25 cellular contexts compared by ENCODE assay signal in genomic region chr14:56884617-56885016, GRCh38.
A peak's percentile ranks its signal among the peaks of the same experiment; 100 is the strongest.
DNase-seq lines count a peak whose midpoint lies in the region; ATAC-seq, FAIRE-seq and TF ChIP-seq lines count a peak whose summit lies in the region.
"Had no signal": no experiment of that assay in that cellular context is flagged by ENCODE, and none has a peak within 500 bp of the region (broad histone marks: within the 10 kb centered on the region; RNA-seq: fewer than 3 reads in every experiment).

No MANE protein-coding gene starts in this region.

- no peak overlapping the region for H2BK12ac ChIP-seq in H1 (ENCODE audit: low read depth, low read length)

- 53% methylated on average over 6 of the region's 6 CpGs; no CpG with 5 or more reads in 1 of the 2 experiments for WGBS in H1 (ENCODE audit: extremely low coverage in 1 of 2, insufficient coverage in 1 of 2, insufficient read length in 1 of 2, insufficient replicate concordance in 2 of 2, low coverage in 1 of 2, low lambda C conversion rate in 2 of 2, missing lambda C conversion rate in 1 of 2), 2 experiments
- 43 to 54% methylated on average over 6 of the region's 6 CpGs for WGBS in body of pancreas, 2 donors

- H3K9me3 Mint-ChIP-seq in GM23338: no peaks in the 10 kb centered on the region
- H3K9me3 Mint-ChIP-seq in neural progenitor cell: no peaks in the 10 kb centered on the region
- H3K9me3 Mint-ChIP-seq: CD4-positive, alpha-beta memory T cell; IgD-negative memory B cell had no signal

- peak; percentile 66 for DNase-seq in GM23338 (ENCODE audit: low spot score)
- DNase-seq in NCI-H82 treated with DMSO at 0.1 percent for 48 hours (lab: John Stamatoyannopoulos, UW; ENCODE audit: unreplicated experiment): peak; percentile 86
- no peak for DNase-seq in H1 (ENCODE audit: low read depth in 1 of 2, low spot score in 2 of 2)
- DNase-seq in neural progenitor cell (ENCODE audit: low spot score): peak; percentile 40
- DNase-seq in left colon: no peak
- no peak for DNase-seq in anterior cingulate cortex (lab: John Stamatoyannopoulos, UW)
- no peak for DNase-seq in body of pancreas
- DNase-seq: CD4-positive, alpha-beta memory T cell; COR-L47; DMS53; GDM1; MM.1S; NCI-H1694 treated with DMSO at 0.1 percent for 48 hours; NCI-H2081; NCI-H446; NCI-H524 treated with DMSO at 0.1 percent for 48 hours; NCI-H774; PC-9; Right ventricle myocardium superior had no signal

- H4K8ac ChIP-seq in H1 (ENCODE audit: extremely low read depth, insufficient read depth, low read length): no peak overlapping the region

- no peak overlapping the region for H3K4me3 ChIP-seq in GM23338
- no peak overlapping the region for H3K4me3 ChIP-seq in H1 (ENCODE audit: extremely low read depth in 1 of 4, insufficient read depth in 2 of 4, low read depth in 3 of 4, low read length in 4 of 4)
- H3K4me3 ChIP-seq in neural progenitor cell: peak overlapping the region; percentile 16
- no peak overlapping the region for H3K4me3 ChIP-seq in body of pancreas
- H3K4me3 ChIP-seq: A549, GM12878, PC-9, SJSA1 had no signal

- H4K20me1 ChIP-seq in GM23338 (replicated peaks; ENCODE audit: insufficient read depth) (no peaks in the 10 kb centered on the region), H1 (replicated peaks in 1 of 2; ENCODE audit: control insufficient read depth in 1 of 2, insufficient read depth in 2 of 2, low read length in 2 of 2) (no peaks in the 10 kb centered on the region), neural progenitor cell (ENCODE audit: low read depth) (no peaks in the 10 kb centered on the region)

- H4K5ac ChIP-seq in H1 (ENCODE audit: insufficient read length, low read depth, low read length): no peak overlapping the region

- H3K9me2 ChIP-seq in GM23338 (ENCODE audit: insufficient read depth): no peaks in the 10 kb centered on the region

- no peak for TF ChIP-seq EP300 in H1 (IDR thresholded peaks at IDR 0.05; ENCODE audit: borderline replicate concordance in 1 of 2, low read depth in 2 of 2, low read length in 2 of 2)

- H3K27me3 ChIP-seq in GM23338 (ENCODE audit: insufficient read depth) (peaks cover 72% of the 10 kb centered on the region), H1 (replicated peaks in 1 of 4; ENCODE audit: control insufficient read depth in 3 of 4, extremely low read depth in 1 of 4, insufficient read depth in 3 of 4, low read length in 3 of 4) (no peaks in the 10 kb centered on the region; a peak in 1 of 7 replicates), neural progenitor cell (no peaks in the 10 kb centered on the region), body of pancreas (no peaks in the 10 kb centered on the region)

- H3K4me1 ChIP-seq in GM23338 (ENCODE audit: insufficient read depth): peaks cover 50% of the 10 kb centered on the region
- H3K4me1 ChIP-seq in H1 (replicated peaks in 1 of 4; ENCODE audit: control insufficient read depth in 3 of 4, insufficient read depth in 4 of 4, low read length in 3 of 4): peaks cover 0 to 23% (median 13%) of the 10 kb centered on the region in 4 experiments; a peak in 3 of 7 replicates
- H3K4me1 ChIP-seq in neural progenitor cell: peaks cover 68% of the 10 kb centered on the region
- H3K4me1 ChIP-seq in body of pancreas: no peaks in the 10 kb centered on the region
- H3K4me1 ChIP-seq: A549, SJSA1 had no signal

- no peak overlapping the region for H3K56ac ChIP-seq in H1 (replicated peaks; ENCODE audit: insufficient read length, low read depth, low read length)

- POLR2A ChIA-PET in H1 (lab: Charles Lee; ENCODE audit: partially characterized antibody): interaction anchor here (0.7 to 1.8 kb wide), 2 partner anchors 80 to 396 kb away, joined by 3 to 5 read pairs; no protein-coding TSS in a partner anchor

- no peak overlapping the region for H2AFZ ChIP-seq in GM23338
- no peak overlapping the region for H2AFZ ChIP-seq in H1 (ENCODE audit: low read length)
- peak overlapping the region; percentile 32 for H2AFZ ChIP-seq in neural progenitor cell (replicated peaks)
- H2AFZ ChIP-seq: PC-9 had no signal

- H2BK120ac ChIP-seq in H1 (replicated peaks; ENCODE audit: low read depth, low read length): no peak overlapping the region

- no peaks in the 10 kb centered on the region for H3K79me1 ChIP-seq in H1 (ENCODE audit: low read depth, low read length)

- H3K9ac ChIP-seq in H1 (replicated peaks in 1 of 4; ENCODE audit: extremely low read depth in 1 of 4, low read depth in 3 of 4, low read length in 3 of 4) (no peak overlapping the region), neural progenitor cell (no peak overlapping the region)
- H3K9ac ChIP-seq: KMS-11 had no signal

- intact Hi-C loops in left colon (cut with DNase I, micrococcal nuclease): no loop called here
- intact Hi-C loops in body of pancreas (cut with DNase I): no loop called here

- TF ChIP-seq POLR2A in H1 (IDR thresholded peaks at IDR 0.05; ENCODE audit: control extremely low read depth in 1 of 2, low read depth in 2 of 2, low read length in 2 of 2) (no peak), body of pancreas (IDR thresholded peaks at IDR 0.05) (no peak)

- no peak overlapping the region for H2BK15ac ChIP-seq in H1 (ENCODE audit: low read length)

- H3K23me2 ChIP-seq in H1 (ENCODE audit: low read depth, low read length): no peaks in the 10 kb centered on the region

- H3K4me2 ChIP-seq in GM23338 (peak overlapping the region; percentile 32; the same call in 1 of the 2 replicates), H1 (ENCODE audit: insufficient read depth in 1 of 2, low read depth in 2 of 2, low read length in 2 of 2) (no peak overlapping the region), neural progenitor cell (peak overlapping the region; percentile 74)
- H3K4me2 ChIP-seq: A549, KMS-11, PC-9 had no signal

- ATAC-seq in GM23338 (peak; percentile 28; the same call in 2 of the 3 replicates), left colon (no peak), body of pancreas (no peak)
- ATAC-seq: A549, GM12878 had no signal

- no peak overlapping the region for H2BK5ac ChIP-seq in H1 (ENCODE audit: low read depth, low read length)

- H2BK20ac ChIP-seq in H1 (ENCODE audit: low read length): no peak overlapping the region

- H3K9me3 ChIP-seq in H1 (ENCODE audit: insufficient read depth in 2 of 2, low read depth in 1 of 2, low read length in 1 of 2) (no peaks in the 10 kb centered on the region), neural progenitor cell (ENCODE audit: low read depth) (no peaks in the 10 kb centered on the region), body of pancreas (no peaks in the 10 kb centered on the region)
- H3K9me3 ChIP-seq: A549, SJSA1 had no signal

- H3K18ac ChIP-seq in H1 (ENCODE audit: extremely low read depth, low read length): no peak overlapping the region

- H3K36me3 Mint-ChIP-seq in GM23338 (ENCODE audit: low read depth): no peaks in the 10 kb centered on the region
- peaks cover 1% of the 10 kb centered on the region for H3K36me3 Mint-ChIP-seq in neural progenitor cell
- H3K36me3 Mint-ChIP-seq: CD4-positive, alpha-beta memory T cell; IgD-negative memory B cell had no signal

- no peak overlapping the region for H3K27ac Mint-ChIP-seq in GM23338
- H3K27ac Mint-ChIP-seq in neural progenitor cell: no peak overlapping the region
- H3K27ac Mint-ChIP-seq: CD4-positive, alpha-beta memory T cell; IgD-negative memory B cell had no signal

- TF ChIP-seq RAD21 in H1 (IDR thresholded peaks at IDR 0.05 in 1 of 2, conservative IDR thresholded peaks at IDR 0.05 in 1 of 2; ENCODE audit: low read depth in 2 of 2, low read length in 2 of 2): peak; percentile 41 to 58

- CTCF ChIA-PET in H1 (lab: Charles Lee; ENCODE audit: partially characterized antibody): interaction anchor here (0.7 to 3.2 kb wide), 13 partner anchors 8 to 394 kb away, joined by 3 to 13 read pairs (median 3); no protein-coding TSS in a partner anchor

- H3K14ac ChIP-seq in H1 (ENCODE audit: insufficient read length): no peak overlapping the region

- H3K79me2 ChIP-seq in GM23338 (replicated peaks; ENCODE audit: insufficient read depth) (no peaks in the 10 kb centered on the region), H1 (ENCODE audit: control insufficient read depth in 1 of 2, insufficient read depth in 2 of 2, low read length in 2 of 2) (no peaks in the 10 kb centered on the region), neural progenitor cell (ENCODE audit: low read depth) (peaks cover 34% of the 10 kb centered on the region)

- H3K27me3 Mint-ChIP-seq in GM23338 (ENCODE audit: insufficient read depth, low read depth, poor library complexity): peaks cover 4% of the 10 kb centered on the region
- H3K27me3 Mint-ChIP-seq in neural progenitor cell (ENCODE audit: insufficient read depth, low read depth): no peaks in the 10 kb centered on the region

- no peak overlapping the region for H3K4ac ChIP-seq in H1 (replicated peaks; ENCODE audit: insufficient read length, low read depth, low read length)

- peak; percentile 52 for FAIRE-seq in H1 (lab: Jason Lieb, UNC)
- FAIRE-seq: A549, GM12878 had no signal

- no peak overlapping the region for H4K91ac ChIP-seq in H1 (replicated peaks; ENCODE audit: insufficient read length, low read length)

- no peak overlapping the region for H2AK5ac ChIP-seq in H1 (ENCODE audit: low read depth, low read length)

- H3K36me3 ChIP-seq in GM23338 (ENCODE audit: insufficient read depth) (no peaks in the 10 kb centered on the region), H1 (ENCODE audit: control insufficient read depth in 2 of 4, insufficient read depth in 4 of 4, low read length in 3 of 4) (no peaks in the 10 kb centered on the region), neural progenitor cell (no peaks in the 10 kb centered on the region), body of pancreas (replicated peaks in 1 of 2; ENCODE audit: insufficient read depth in 1 of 2, low read depth in 2 of 2) (no peaks in the 10 kb centered on the region)
- H3K36me3 ChIP-seq: SJSA1 had no signal

- H3F3A ChIP-seq in GM23338 (replicated peaks; ENCODE audit: low read depth) (no peaks in the 10 kb centered on the region), neural progenitor cell (ENCODE audit: low read depth) (peaks cover 44% of the 10 kb centered on the region)

- H3K4me1 Mint-ChIP-seq in GM23338: peaks cover 52% of the 10 kb centered on the region
- H3K4me1 Mint-ChIP-seq in neural progenitor cell: peaks cover 62% of the 10 kb centered on the region
- H3K4me1 Mint-ChIP-seq: CD4-positive, alpha-beta memory T cell; IgD-negative memory B cell had no signal

- peak; percentile 30 to 69; a peak in 3 of 4 replicates for TF ChIP-seq CTCF in GM23338 (conservative IDR thresholded peaks at IDR 0.05; ENCODE audit: low read depth in 2 of 2)
- peak; percentile 3 to 37 (median 23); a peak in 3 of 4 replicates for TF ChIP-seq CTCF in H1 (IDR thresholded peaks at IDR 0.05; ENCODE audit: control extremely low read depth in 1 of 3, insufficient read depth in 1 of 3, low read depth in 1 of 3, low read length in 3 of 3)
- TF ChIP-seq CTCF in neural progenitor cell (IDR thresholded peaks at IDR 0.05): no peak
- no peak for TF ChIP-seq CTCF in body of pancreas (IDR thresholded peaks at IDR 0.05)

- H3K4me3 Mint-ChIP-seq in GM23338: no peak overlapping the region
- H3K4me3 Mint-ChIP-seq in neural progenitor cell: no peak overlapping the region
- H3K4me3 Mint-ChIP-seq: CD4-positive, alpha-beta memory T cell; IgD-negative memory B cell had no signal

- no peak overlapping the region for H3K23ac ChIP-seq in H1 (ENCODE audit: insufficient read length)

- H3K27ac ChIP-seq in GM23338 (ENCODE audit: low read depth) (no peak overlapping the region), H1 (ENCODE audit: low read depth, low read length) (no peak overlapping the region), neural progenitor cell (no peak overlapping the region), body of pancreas (no peak overlapping the region)
- H3K27ac ChIP-seq: A549, HL-60, KMS-11, PC-9, SJSA1 had no signal

Comparison
In these comparisons a context has a peak if more than half of its experiments do, and no peak if none do; other contexts are left out.
1. DNase-seq: peak in GM23338 (single experiment), NCI-H82 treated with DMSO at 0.1 percent for 48 hours (single experiment) and neural progenitor cell (single experiment); none in H1 (0 of 2), left colon (0 of 2), anterior cingulate cortex (0 of 58) and body of pancreas (0 of 4).
2. H3K4me2 ChIP-seq: peak in GM23338 (single experiment) and neural progenitor cell (single experiment); none in H1 (0 of 2).
3. CTCF ChIP-seq: peak in GM23338 (2 of 2) and H1 (3 of 3); none in neural progenitor cell (single experiment) and body of pancreas (0 of 7).